Comparison of ENCODE assay signal across 17 cellular contexts in the genomic region with DNA sequence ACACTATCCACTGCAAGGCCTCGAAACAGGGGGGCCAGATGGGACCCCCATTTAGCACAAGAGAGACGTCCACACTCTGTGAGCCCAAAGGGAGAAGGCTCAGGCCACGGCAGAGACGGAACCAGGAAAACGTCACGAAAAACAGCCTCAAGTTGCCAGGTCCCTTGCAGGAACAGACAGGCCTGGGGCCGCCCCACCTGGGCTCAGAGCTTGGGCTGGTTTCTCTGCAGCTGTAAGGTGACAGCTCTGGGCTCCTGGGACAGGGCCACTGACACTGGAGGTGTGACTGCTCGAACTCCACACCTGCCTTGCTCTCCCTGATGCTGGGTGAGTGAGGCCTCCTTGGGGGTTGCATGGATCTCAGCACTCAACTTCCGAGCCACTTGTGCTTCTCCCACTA. TPM values are rescaled to one million over a fixed set of nuclear protein-coding genes. Genes with fewer than 3 reads are reported as not detected.
DNase-seq lines count a peak whose midpoint lies in the region; ATAC-seq and TF ChIP-seq lines count a peak whose summit lies in the region.
"Had no signal": no experiment of that assay in that cellular context is flagged by ENCODE, and none has a peak within 500 bp of the region (broad histone marks: within the 10 kb centered on the region; RNA-seq: fewer than 3 reads in every experiment).

No MANE protein-coding gene starts in this region.

- no CpG with 5 or more reads among the region's 9 CpGs for WGBS in trophoblast cell (ENCODE audit: extremely low coverage, insufficient coverage, insufficient read length)
- 76 to 77% methylated on average over 6 to 9 of the region's 9 CpGs for WGBS in upper lobe of left lung, 2 donors

- POLR2A ChIA-PET in CD4-positive, alpha-beta T cell (lab: Charles Lee) = no interaction called here
- POLR2A ChIA-PET in RWPE1 (lab: Yijun Ruan, JAX; ENCODE audit: low non-redundant PET) = no interaction called here

- H3K9me3 Mint-ChIP-seq in CD4-positive, alpha-beta T cell = no peaks in the 10 kb centered on the region
- no peaks in the 10 kb centered on the region for H3K9me3 Mint-ChIP-seq in activated naive CD4-positive, alpha-beta T cell treated with anti-CD3 and anti-CD28 coated beads, Interleukin-2, amount 50 U/mL, for 72 hours
- H3K9me3 Mint-ChIP-seq: activated T-cell treated with anti-CD3 and anti-CD28 coated beads, Interleukin-2, amount 50 U/mL, for 72 hours had no signal

- H2AFZ ChIP-seq in trophoblast cell (ENCODE audit: insufficient read depth, low read length, poor library complexity) = no peak overlapping the region

- no peak for TF ChIP-seq EP300 in upper lobe of left lung (IDR thresholded peaks at IDR 0.05)

- H3K79me2 ChIP-seq in trophoblast cell (ENCODE audit: control insufficient read depth, insufficient read depth, low read length, poor library complexity) = peaks cover 56% of the 10 kb centered on the region

- no peaks in the 10 kb centered on the region for H3K27me3 ChIP-seq in CD4-positive, alpha-beta T cell (ENCODE audit: control insufficient read depth, insufficient read depth, low read length)
- no peaks in the 10 kb centered on the region for H3K27me3 ChIP-seq in trophoblast cell (ENCODE audit: insufficient read depth, low read length)
- H3K27me3 ChIP-seq in upper lobe of left lung = no peaks in the 10 kb centered on the region
- H3K27me3 ChIP-seq: right atrium auricular region had no signal

- peak overlapping the region; percentile 92 for H3K4me3 Mint-ChIP-seq in CD4-positive, alpha-beta T cell

- H3K27me3 Mint-ChIP-seq in CD4-positive, alpha-beta T cell = no peaks in the 10 kb centered on the region

- H4K8ac ChIP-seq in trophoblast cell (ENCODE audit: low read depth, low read length) = no peak overlapping the region

- peak overlapping the region; percentile 99 for H3K4ac ChIP-seq in trophoblast cell (ENCODE audit: low read depth, low read length)

- intact Hi-C loops in CD4-positive, alpha-beta T cell (cut with DNase I, micrococcal nuclease) = no loop called here

- ATAC-seq in CD4-positive, alpha-beta T cell (ENCODE audit: poor library complexity) = no peak
- ATAC-seq in esophagus mucosa (peak; percentile 11), upper lobe of left lung (ENCODE audit: low FRiP score in 2 of 2) (no peak)
- ATAC-seq in activated naive CD4-positive, alpha-beta T cell treated with anti-CD3 and anti-CD28 coated beads, Interleukin-2, amount 50 U/mL, for 72 hours = no peak
- ATAC-seq: activated T-cell treated with anti-CD3 and anti-CD28 coated beads, Interleukin-2, amount 50 U/mL, for 72 hours; HCT116 had no signal

- H3K4me2 ChIP-seq in trophoblast cell (ENCODE audit: low read length) = no peak overlapping the region

- H3K18ac ChIP-seq in trophoblast cell (ENCODE audit: low read length) = no peak overlapping the region

- H3K27ac ChIP-seq in CD4-positive, alpha-beta T cell (ENCODE audit: low read depth, low read length) = no peak overlapping the region
- H3K27ac ChIP-seq in RWPE1 (peak overlapping the region; percentile 89), trophoblast cell (ENCODE audit: low read depth, low read length) (no peak overlapping the region), upper lobe of left lung (peak overlapping the region in 1 of 4 donors; percentile 33)

- H2BK5ac ChIP-seq in trophoblast cell (ENCODE audit: low read depth, low read length, poor library complexity) = no peak overlapping the region

- no peak overlapping the region for H2BK12ac ChIP-seq in trophoblast cell (ENCODE audit: low read length)

- CTCF ChIA-PET in CD4-positive, alpha-beta T cell (lab: Charles Lee) = no interaction called here
- CTCF ChIA-PET in RWPE1 (lab: Yijun Ruan, JAX) = no interaction called here

- H3K4me1 Mint-ChIP-seq in CD4-positive, alpha-beta T cell (ENCODE audit: low read depth) = peaks cover 69% of the 10 kb centered on the region

- peaks cover 11% of the 10 kb centered on the region for H3K36me3 Mint-ChIP-seq in CD4-positive, alpha-beta T cell (ENCODE audit: low read depth)
- H3K36me3 Mint-ChIP-seq in activated naive CD4-positive, alpha-beta T cell treated with anti-CD3 and anti-CD28 coated beads, Interleukin-2, amount 50 U/mL, for 72 hours = peaks cover 6 to 7% of the 10 kb centered on the region in 2 donors

- peak overlapping the region; percentile 83 for H3K27ac Mint-ChIP-seq in CD4-positive, alpha-beta T cell
- peak overlapping the region in 1 of 2 donors; percentile 68 for H3K27ac Mint-ChIP-seq in activated naive CD4-positive, alpha-beta T cell treated with anti-CD3 and anti-CD28 coated beads, Interleukin-2, amount 50 U/mL, for 72 hours
- H3K27ac Mint-ChIP-seq: activated T-cell treated with anti-CD3 and anti-CD28 coated beads, Interleukin-2, amount 50 U/mL, for 72 hours had no signal

- no peak overlapping the region for H3K4me3 ChIP-seq in trophoblast cell (ENCODE audit: low read depth, low read length)
- no peak overlapping the region for H3K4me3 ChIP-seq in upper lobe of left lung
- H3K4me3 ChIP-seq: lung, right atrium auricular region had no signal

- H3K14ac ChIP-seq in trophoblast cell (ENCODE audit: low read length) = no peak overlapping the region

- no peak overlapping the region for H3K9ac ChIP-seq in trophoblast cell (ENCODE audit: low read length)

- no peak overlapping the region for H2BK120ac ChIP-seq in trophoblast cell (ENCODE audit: insufficient read depth, low read length, poor library complexity)

- H2AK5ac ChIP-seq in trophoblast cell (ENCODE audit: low read length) = no peak overlapping the region

- TF ChIP-seq CTCF in CD4-positive, alpha-beta T cell (IDR thresholded peaks at IDR 0.05) = no peak
- TF ChIP-seq CTCF in RWPE1 (conservative IDR thresholded peaks at IDR 0.05; ENCODE audit: low read depth) = no peak
- TF ChIP-seq CTCF in upper lobe of left lung (IDR thresholded peaks at IDR 0.05) = no peak

- H3K9me3 ChIP-seq in CD4-positive, alpha-beta T cell (ENCODE audit: control insufficient read depth, low read length) = no peaks in the 10 kb centered on the region
- peaks cover 4% of the 10 kb centered on the region for H3K9me3 ChIP-seq in trophoblast cell (ENCODE audit: insufficient read depth, low read depth, low read length)
- H3K9me3 ChIP-seq in upper lobe of left lung = no peaks in the 10 kb centered on the region
- H3K9me3 ChIP-seq: right atrium auricular region had no signal

- no peak for TF ChIP-seq POLR2A in upper lobe of left lung (IDR thresholded peaks at IDR 0.05)

- peaks cover 11% of the 10 kb centered on the region for H3K79me1 ChIP-seq in trophoblast cell (ENCODE audit: low read length)

- no peak overlapping the region for H4K12ac ChIP-seq in trophoblast cell (ENCODE audit: low read depth, low read length)

- H3K36me3 ChIP-seq in trophoblast cell (ENCODE audit: control insufficient read depth in 1 of 2, insufficient read depth in 2 of 2, low read length in 2 of 2) (peaks cover 25% of the 10 kb centered on the region in 2 experiments), upper lobe of left lung (peaks cover 0 to 9% (median 0%) of the 10 kb centered on the region in 4 donors)
- H3K36me3 ChIP-seq: right atrium auricular region had no signal

- H4K91ac ChIP-seq in trophoblast cell (ENCODE audit: low read depth, low read length) = no peak overlapping the region

- H3K4me1 ChIP-seq in trophoblast cell (ENCODE audit: control insufficient read depth in 1 of 2, insufficient read depth in 2 of 2, low read length in 2 of 2) (peaks cover 9 to 23% of the 10 kb centered on the region in 2 experiments), upper lobe of left lung (peaks cover 50 to 80% (median 59%) of the 10 kb centered on the region in 4 donors)

- DNase-seq in CD4-positive, alpha-beta T cell = no peak
- DNase-seq in RWPE1 (ENCODE audit: low spot score) (no peak), trophoblast cell (no peak), SKM-1 treated with dmso at 0.1 percent for 144 hours (lab: John Stamatoyannopoulos, UW; ENCODE audit: unreplicated experiment) (no peak), upper lobe of left lung (no peak), NOMO-1 treated with DMSO at 0.1 percent for 48 hours (lab: John Stamatoyannopoulos, UW; ENCODE audit: unreplicated experiment) (no peak)
- no peak for DNase-seq in activated naive CD4-positive, alpha-beta T cell treated with anti-CD3 and anti-CD28 coated beads, Interleukin-2, amount 50 U/mL, for 72 hours (ENCODE audit: low spot score in 2 of 2)
- DNase-seq: activated CD4-positive, alpha-beta T cell treated with anti-CD3 and anti-CD28 coated beads for 48 hours; activated T-cell treated with anti-CD3 and anti-CD28 coated beads, Interleukin-2, amount 50 U/mL, for 72 hours; NCI-H2029 treated with DMSO at 0.1 percent for 48 hours; NCI-H510A treated with DMSO at 0.1 percent for 48 hours; substantia nigra had no signal

- H3K23ac ChIP-seq in trophoblast cell (ENCODE audit: low read length) = no peak overlapping the region

RNA-seq across cellular contexts. Expression of gene ZNF787, which starts 3.2 kb away (rescaled TPM):
- 10 to 100 TPM; 11.4 to 11.5 TPM for total RNA-seq in CD4-positive, alpha-beta T cell
- total RNA-seq in esophagus mucosa = 24.4 TPM
- 23.4 and 24.3 TPM in 2 replicates for polyA plus RNA-seq in trophoblast cell (2013)
- 10 to 100 TPM; 20.5 to 45.4 (median 35.8) TPM for total RNA-seq in upper lobe of left lung
- total RNA-seq in activated naive CD4-positive, alpha-beta T cell treated with anti-CD3 and anti-CD28 coated beads, Interleukin-2, amount 50 U/mL, for 72 hours = 10 to 100 TPM; 32.2 to 32.5 TPM

RNA-seq across cellular contexts. Expression of gene ZNF444, which starts 23.2 kb away (rescaled TPM):
- 10 to 100 TPM; 13.5 TPM for total RNA-seq in CD4-positive, alpha-beta T cell
- total RNA-seq in esophagus mucosa (10.4 TPM), upper lobe of left lung (100 to 1,000 TPM in 2 of 6 donors, 10 to 100 TPM in 4; 29.2 to 131 (median 61.3) TPM)
- 25.7 and 26.0 TPM in 2 replicates for polyA plus RNA-seq in trophoblast cell (2013)
- 10 to 100 TPM; 25.9 to 37.3 TPM for total RNA-seq in activated naive CD4-positive, alpha-beta T cell treated with anti-CD3 and anti-CD28 coated beads, Interleukin-2, amount 50 U/mL, for 72 hours

RNA-seq across cellular contexts. Expression of gene GALP, which starts 57.9 kb away (rescaled TPM):
- not detected for total RNA-seq in CD4-positive, alpha-beta T cell
- total RNA-seq in esophagus mucosa (not detected), upper lobe of left lung (not detected)
- polyA plus RNA-seq in trophoblast cell (2013) = not detected in 2 replicates
- total RNA-seq in activated naive CD4-positive, alpha-beta T cell treated with anti-CD3 and anti-CD28 coated beads, Interleukin-2, amount 50 U/mL, for 72 hours = not detected
- total RNA-seq: activated T-cell treated with anti-CD3 and anti-CD28 coated beads, Interleukin-2, amount 50 U/mL, for 72 hours; lung; right atrium auricular region had no signal
- polyA plus RNA-seq: lung, neural cell had no signal
